In genomic region chr3:63877737-63878393, GRCh38 we compare ENCODE assay signal across 14 cellular contexts. TPM values are rescaled to one million over a fixed set of nuclear protein-coding genes. Genes with fewer than 3 reads are reported as not detected.
A peak's percentile ranks its signal among the peaks of the same experiment; 100 is the strongest.
DNase-seq lines count a peak whose midpoint lies in the region; ATAC-seq, FAIRE-seq and TF ChIP-seq lines count a peak whose summit lies in the region.
"Had no signal": no experiment of that assay in that cellular context is flagged by ENCODE, and none has a peak within 500 bp of the region (broad histone marks: within the 10 kb centered on the region; RNA-seq: fewer than 3 reads in every experiment).

No MANE protein-coding gene starts in this region.

- H3K27ac Mint-ChIP-seq in CD8-positive, alpha-beta T cell = peak overlapping the region; percentile 6
- H3K27ac Mint-ChIP-seq in astrocyte (ENCODE audit: unreplicated experiment) = no peak overlapping the region
- H3K27ac Mint-ChIP-seq in naive thymus-derived CD4-positive, alpha-beta T cell = peak overlapping the region in 2 of 9 donors; percentile 10 to 38
- H3K27ac Mint-ChIP-seq in Calu3 (ENCODE audit: unreplicated experiment) = no peak overlapping the region

- H3K9me3 ChIP-seq in CD8-positive, alpha-beta T cell (ENCODE audit: low read length) = no peaks in the 10 kb centered on the region
- H3K9me3 ChIP-seq in Karpas-422 (ENCODE audit: low read length) (no peaks in the 10 kb centered on the region), astrocyte (ENCODE audit: insufficient read depth, low read depth, low read length) (no peaks in the 10 kb centered on the region), stomach (no peaks in the 10 kb centered on the region)
- no peaks in the 10 kb centered on the region for H3K9me3 ChIP-seq in naive thymus-derived CD4-positive, alpha-beta T cell (ENCODE audit: control insufficient read depth in 2 of 3, low read length in 3 of 3)
- H3K9me3 ChIP-seq: mucosa of descending colon had no signal

- WGBS in stomach, 5 donors = 69 to 76% (median 70%) methylated on average over 3 of the region's 3 CpGs

- BruUV-seq in Calu3 (replicated peaks; lab: Mats Ljungman, UMichigan) = no TSS peak

- H3K4me1 ChIP-seq in CD8-positive, alpha-beta T cell (ENCODE audit: insufficient read depth, low read length) = peaks cover 18% of the 10 kb centered on the region
- H3K4me1 ChIP-seq in Karpas-422 (ENCODE audit: low read length) (peaks cover 47% of the 10 kb centered on the region), astrocyte (ENCODE audit: insufficient read depth, low read length) (peaks cover 12% of the 10 kb centered on the region), stomach (peaks cover 0 to 36% (median 20%) of the 10 kb centered on the region in 4 donors)
- H3K4me1 ChIP-seq in naive thymus-derived CD4-positive, alpha-beta T cell (ENCODE audit: control insufficient read depth in 2 of 2, insufficient read depth in 2 of 2, low read length in 2 of 2) = peaks cover 0 to 16% of the 10 kb centered on the region in 2 donors

- no peaks in the 10 kb centered on the region for H3K9me3 Mint-ChIP-seq in CD8-positive, alpha-beta T cell
- H3K9me3 Mint-ChIP-seq in astrocyte (ENCODE audit: unreplicated experiment) (no peaks in the 10 kb centered on the region), Calu3 (ENCODE audit: low read depth, unreplicated experiment) (no peaks in the 10 kb centered on the region)
- H3K9me3 Mint-ChIP-seq in naive thymus-derived CD4-positive, alpha-beta T cell = no peaks in the 10 kb centered on the region

- TF ChIP-seq CTCF in CD8-positive, alpha-beta T cell (IDR thresholded peaks at IDR 0.05) = no peak
- TF ChIP-seq CTCF in astrocyte (IDR thresholded peaks at IDR 0.05; ENCODE audit: insufficient read depth, low read depth, low read length) (no peak), stomach (IDR thresholded peaks at IDR 0.05) (no peak), Calu3 (IDR thresholded peaks at IDR 0.05; ENCODE audit: unreplicated experiment) (no peak)

- H3K9ac ChIP-seq in Karpas-422 (ENCODE audit: low read length) (0 out of 2 replicates have a peak overlapping the region, but pooled peaks have one; percentile 3), astrocyte (ENCODE audit: low read length) (peak overlapping the region; percentile 8)

- no peak for TF ChIP-seq EP300 in stomach (IDR thresholded peaks at IDR 0.05)

- intact Hi-C loops in CD8-positive, alpha-beta T cell (cut with DNase I, micrococcal nuclease) = no loop called here
- intact Hi-C loops in naive thymus-derived CD4-positive, alpha-beta T cell (cut with micrococcal nuclease) = no loop called here
- intact Hi-C loops in stomach (cut with DNase I; ENCODE audit: low total_unique reads) = no loop called here
- intact Hi-C loops in Calu3 (cut with micrococcal nuclease; ENCODE audit: unreplicated experiment) = no loop called here

- no peak overlapping the region for H3K4me3 Mint-ChIP-seq in CD8-positive, alpha-beta T cell
- no peak overlapping the region for H3K4me3 Mint-ChIP-seq in astrocyte (ENCODE audit: unreplicated experiment)
- peak overlapping the region in 6 of 10 donors; percentile 0 to 45 (median 20) for H3K4me3 Mint-ChIP-seq in naive thymus-derived CD4-positive, alpha-beta T cell
- no peak overlapping the region for H3K4me3 Mint-ChIP-seq in Calu3 (ENCODE audit: low read depth, unreplicated experiment)

- no peak for TF ChIP-seq POLR2A in stomach (IDR thresholded peaks at IDR 0.05)

- no peaks in the 10 kb centered on the region for H3K36me3 ChIP-seq in CD8-positive, alpha-beta T cell (ENCODE audit: insufficient read depth, low read length)
- H3K36me3 ChIP-seq in Karpas-422 (ENCODE audit: insufficient read depth, low read length) = no peaks in the 10 kb centered on the region
- H3K36me3 ChIP-seq in astrocyte (ENCODE audit: insufficient read depth, low read length) = no peaks in the 10 kb centered on the region
- H3K36me3 ChIP-seq in naive thymus-derived CD4-positive, alpha-beta T cell (ENCODE audit: control insufficient read depth in 2 of 3, insufficient read depth in 3 of 3, low read length in 3 of 3) = no peaks in the 10 kb centered on the region
- H3K36me3 ChIP-seq in stomach = no peaks in the 10 kb centered on the region

- H3K4me1 Mint-ChIP-seq in CD8-positive, alpha-beta T cell (ENCODE audit: low read depth) = peaks cover 72% of the 10 kb centered on the region
- H3K4me1 Mint-ChIP-seq in astrocyte (ENCODE audit: low read depth, unreplicated experiment) (peaks cover 18% of the 10 kb centered on the region), Calu3 (ENCODE audit: low read depth, unreplicated experiment) (peaks cover 10% of the 10 kb centered on the region)
- H3K4me1 Mint-ChIP-seq in naive thymus-derived CD4-positive, alpha-beta T cell = peaks cover 33 to 85% (median 73%) of the 10 kb centered on the region in 7 donors

- POLR2A ChIA-PET in CD8-positive, alpha-beta T cell (lab: Charles Lee) = no interaction called here
- POLR2A ChIA-PET in naive thymus-derived CD4-positive, alpha-beta T cell (lab: Charles Lee) = no interaction called here

- H3K27me3 ChIP-seq in CD8-positive, alpha-beta T cell (ENCODE audit: insufficient read depth, low read length) = no peaks in the 10 kb centered on the region
- H3K27me3 ChIP-seq in Karpas-422 (ENCODE audit: low read length) (no peaks in the 10 kb centered on the region), astrocyte (ENCODE audit: insufficient read depth, low read length) (no peaks in the 10 kb centered on the region), stomach (no peaks in the 10 kb centered on the region)
- no peaks in the 10 kb centered on the region for H3K27me3 ChIP-seq in naive thymus-derived CD4-positive, alpha-beta T cell (ENCODE audit: control insufficient read depth in 2 of 2, insufficient read depth in 2 of 2, low read length in 2 of 2)

- FAIRE-seq in astrocyte (lab: Jason Lieb, UNC) = no peak

- ATAC-seq in CD8-positive, alpha-beta T cell = no peak
- ATAC-seq in naive thymus-derived CD4-positive, alpha-beta T cell = no peak
- ATAC-seq: mucosa of descending colon, right cardiac atrium had no signal

- H3K79me2 ChIP-seq in Karpas-422 (ENCODE audit: low read length) (peaks cover 100% of the 10 kb centered on the region), astrocyte (ENCODE audit: insufficient read depth, low read length) (peaks cover 80% of the 10 kb centered on the region)

- H2AFZ ChIP-seq in Karpas-422 (ENCODE audit: low read length) (no peak overlapping the region), astrocyte (ENCODE audit: low read depth, low read length) (no peak overlapping the region)

- no peaks in the 10 kb centered on the region for H3K27me3 Mint-ChIP-seq in CD8-positive, alpha-beta T cell (ENCODE audit: low read depth)
- H3K27me3 Mint-ChIP-seq in astrocyte (ENCODE audit: low read depth, unreplicated experiment) (no peaks in the 10 kb centered on the region), Calu3 (ENCODE audit: unreplicated experiment) (no peaks in the 10 kb centered on the region)
- no peaks in the 10 kb centered on the region for H3K27me3 Mint-ChIP-seq in naive thymus-derived CD4-positive, alpha-beta T cell

- peaks cover 9% of the 10 kb centered on the region for H3K36me3 Mint-ChIP-seq in CD8-positive, alpha-beta T cell
- H3K36me3 Mint-ChIP-seq in astrocyte (ENCODE audit: low read depth, unreplicated experiment) (no peaks in the 10 kb centered on the region), Calu3 (ENCODE audit: insufficient read depth, unreplicated experiment) (no peaks in the 10 kb centered on the region)
- no peaks in the 10 kb centered on the region for H3K36me3 Mint-ChIP-seq in naive thymus-derived CD4-positive, alpha-beta T cell

- no peaks in the 10 kb centered on the region for H3K9me2 ChIP-seq in Karpas-422 (replicated peaks; ENCODE audit: insufficient read depth, low read length)

- no peak for DNase-seq in CD8-positive, alpha-beta T cell
- no peak for DNase-seq in Karpas-422
- peak; percentile 40 for DNase-seq in astrocyte (ENCODE audit: low read depth)
- no peak for DNase-seq in naive thymus-derived CD4-positive, alpha-beta T cell
- no peak for DNase-seq in stomach
- no peak for DNase-seq in Calu3
- DNase-seq in NCI-H446 (lab: John Stamatoyannopoulos, UW) = no peak
- DNase-seq: activated CD8-positive, alpha-beta memory T cell treated with anti-CD3 and anti-CD28 coated beads for 24 hours; activated naive CD4-positive, alpha-beta T cell; COR-L47; cortex of kidney; mucosa of descending colon; NCI-H226; right cardiac atrium had no signal

- no peak overlapping the region for H3K4me3 ChIP-seq in CD8-positive, alpha-beta T cell (ENCODE audit: low read depth, low read length)
- no peak overlapping the region for H3K4me3 ChIP-seq in Karpas-422 (ENCODE audit: low read length)
- H3K4me3 ChIP-seq in astrocyte (ENCODE audit: insufficient read depth, low read depth, low read length) = no peak overlapping the region
- no peak overlapping the region for H3K4me3 ChIP-seq in naive thymus-derived CD4-positive, alpha-beta T cell (ENCODE audit: low read length)
- H3K4me3 ChIP-seq in stomach = no peak overlapping the region
- H3K4me3 ChIP-seq: mucosa of descending colon had no signal

- CTCF ChIA-PET in CD8-positive, alpha-beta T cell (lab: Charles Lee) = interaction anchor here (1.0 kb wide), 1 partner anchor 18 kb away, joined by 4 read pairs; no protein-coding TSS in a partner anchor
- CTCF ChIA-PET in naive thymus-derived CD4-positive, alpha-beta T cell (lab: Charles Lee) = no interaction called here
- CTCF ChIA-PET in Calu3 (lab: Charles Lee) = no interaction called here

- H4K20me1 ChIP-seq in Karpas-422 (ENCODE audit: insufficient read depth, low read depth, low read length) (peaks cover 15% of the 10 kb centered on the region), astrocyte (ENCODE audit: insufficient read depth, low read length) (peaks cover 87% of the 10 kb centered on the region)

- no peak overlapping the region for H3K27ac ChIP-seq in CD8-positive, alpha-beta T cell (ENCODE audit: low read depth, low read length)
- H3K27ac ChIP-seq in Karpas-422 (ENCODE audit: low read length) = peak overlapping the region; percentile 73
- no peak overlapping the region for H3K27ac ChIP-seq in astrocyte (ENCODE audit: low read depth, low read length)
- H3K27ac ChIP-seq in naive thymus-derived CD4-positive, alpha-beta T cell (ENCODE audit: low read depth, low read length) = no peak overlapping the region
- H3K27ac ChIP-seq in stomach = no peak overlapping the region

- H3K4me2 ChIP-seq in Karpas-422 (ENCODE audit: low read depth, low read length, poor library complexity, severe bottlenecking) (peak overlapping the region; percentile 55), astrocyte (ENCODE audit: low read length) (peak overlapping the region; percentile 9)

RNA-seq across cellular contexts. Expression of gene ATXN7, which starts 14.2 kb away (rescaled TPM):
- total RNA-seq in CD8-positive, alpha-beta T cell = 100 to 1,000 TPM; 273 to 278 TPM
- total RNA-seq in Karpas-422 (2014; rRNA removed; shearing (Covaris generic); ENCODE audit: low replicate concordance) = 30.4 and 33.6 TPM in 2 replicates
- total RNA-seq in astrocyte (17.6 and 19.2 TPM in 2 replicates), stomach (100 to 1,000 TPM in 1 of 5 donors, 10 to 100 TPM in 4; 27.2 to 333 (median 50.9) TPM), Calu3 (2022) (31.2 and 38.3 TPM in 2 replicates)
- total RNA-seq in naive thymus-derived CD4-positive, alpha-beta T cell = 100 to 1,000 TPM in 4 of 5 experiments, 10 to 100 TPM in 1; 72.2 to 204 (median 160) TPM
- polyA plus RNA-seq in naive thymus-derived CD4-positive, alpha-beta T cell = 10 to 100 TPM; 29.8 to 31.6 TPM
- polyA plus RNA-seq in stomach = 1 to 10 TPM; 2.1 to 4.6 (median 2.3) TPM

RNA-seq across cellular contexts. Expression of gene THOC7, which starts 14.3 kb away (rescaled TPM):
- total RNA-seq in CD8-positive, alpha-beta T cell = 10 to 100 TPM; 23.0 to 25.5 TPM
- total RNA-seq in Karpas-422 (2014; rRNA removed; shearing (Covaris generic); ENCODE audit: low replicate concordance) = 96.2 and 98.7 TPM in 2 replicates
- total RNA-seq in astrocyte (56.9 and 61.6 TPM in 2 replicates), stomach (100 to 1,000 TPM in 1 of 5 donors, 10 to 100 TPM in 4; 27.8 to 189 (median 49.6) TPM), Calu3 (2022) (70.7 and 77.7 TPM in 2 replicates)
- total RNA-seq in naive thymus-derived CD4-positive, alpha-beta T cell = 10 to 100 TPM; 24.6 to 86.2 (median 38.7) TPM
- polyA plus RNA-seq in naive thymus-derived CD4-positive, alpha-beta T cell = 100 to 1,000 TPM in 1 of 2 donors, 10 to 100 TPM in 1; 60.0 to 113 TPM
- polyA plus RNA-seq in stomach = 100 to 1,000 TPM in 2 of 3 donors, 10 to 100 TPM in 1; 88.9 to 115 (median 113) TPM

RNA-seq across cellular contexts. Expression of gene SCAANT1, which starts 34.3 kb away (rescaled TPM):
- total RNA-seq in CD8-positive, alpha-beta T cell = not detected
- total RNA-seq in Karpas-422 (2014; rRNA removed; shearing (Covaris generic); ENCODE audit: low replicate concordance) = not detected in 2 replicates
- total RNA-seq in astrocyte (not detected in 2 replicates), stomach (not detected), Calu3 (2022) (not detected in 2 replicates)
- not detected for total RNA-seq in naive thymus-derived CD4-positive, alpha-beta T cell
- polyA plus RNA-seq in naive thymus-derived CD4-positive, alpha-beta T cell = not detected
- polyA plus RNA-seq in stomach = not detected
- total RNA-seq: mucosa of descending colon, right cardiac atrium had no signal
- polyA plus RNA-seq: right cardiac atrium had no signal

RNA-seq across cellular contexts. Expression of gene C3orf49, which starts 58.8 kb away (rescaled TPM):
- not detected for total RNA-seq in CD8-positive, alpha-beta T cell
- total RNA-seq in Karpas-422 (2014; rRNA removed; shearing (Covaris generic); ENCODE audit: low replicate concordance) = not detected in 2 replicates
- total RNA-seq in astrocyte (not detected in 2 replicates), stomach (not detected), Calu3 (2022) (not detected in 2 replicates)
- not detected for total RNA-seq in naive thymus-derived CD4-positive, alpha-beta T cell
- polyA plus RNA-seq in naive thymus-derived CD4-positive, alpha-beta T cell = not detected
- not detected for polyA plus RNA-seq in stomach
- total RNA-seq: mucosa of descending colon, right cardiac atrium had no signal
- polyA plus RNA-seq: right cardiac atrium had no signal

Comparison
In these comparisons a context has a peak if more than half of its experiments do, and no peak if none do; other contexts are left out.
1. H3K4me3 Mint-ChIP-seq: peak in naive thymus-derived CD4-positive, alpha-beta T cell (6 of 10); none in CD8-positive, alpha-beta T cell (single experiment), astrocyte (single experiment) and Calu3 (single experiment).